In the genomic region with DNA sequence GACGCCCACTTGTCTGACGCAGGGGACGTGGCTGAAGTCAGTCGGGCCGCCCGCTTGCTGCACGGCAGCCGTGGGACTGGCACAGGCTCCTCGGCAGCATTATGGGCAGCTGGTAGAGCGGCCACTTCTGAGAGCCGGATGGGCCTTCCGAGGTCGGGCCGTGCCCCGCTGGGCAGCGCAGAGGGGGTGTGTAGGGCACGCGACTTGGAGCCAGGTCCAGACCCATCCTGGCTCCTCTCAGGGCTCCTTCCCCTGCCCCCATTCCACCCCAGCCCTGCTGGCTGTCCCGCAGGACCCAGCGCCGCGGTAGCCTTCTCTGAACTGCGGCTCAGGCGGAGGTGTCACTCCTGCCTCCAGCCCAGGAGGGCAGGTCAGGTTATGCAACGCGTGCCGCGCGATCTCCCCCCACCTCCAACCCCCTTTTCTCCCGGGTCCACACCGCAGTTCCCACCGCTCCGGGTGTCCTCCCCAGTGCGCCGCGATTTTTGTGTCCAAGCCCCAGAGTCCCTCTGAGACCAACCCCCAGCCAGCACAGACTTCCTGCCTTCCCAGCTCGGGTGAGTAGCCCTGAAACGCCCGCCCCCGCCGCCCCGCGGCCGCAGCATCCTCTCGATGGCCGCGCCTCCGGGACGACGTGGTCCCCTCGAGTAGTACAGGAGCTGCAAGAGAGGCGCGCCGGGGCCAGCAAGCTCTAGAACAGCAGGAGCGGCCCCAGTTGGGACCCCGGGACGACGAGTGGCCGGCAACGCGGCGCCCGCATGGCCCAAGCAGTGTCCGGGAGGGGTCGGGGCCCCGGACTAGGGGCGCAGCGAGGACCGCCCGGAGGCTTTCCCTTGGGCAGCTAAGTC, we compare ENCODE assay signal across 8 cellular contexts. TPM values are rescaled to one million over a fixed set of nuclear protein-coding genes. Genes with fewer than 3 reads are reported as not detected.
DNase-seq lines count a peak whose midpoint lies in the region; ATAC-seq and TF ChIP-seq lines count a peak whose summit lies in the region.

No MANE protein-coding gene starts in this region.

- no peak for TF ChIP-seq EP300 in Ishikawa (IDR thresholded peaks at IDR 0.05; ENCODE audit: borderline replicate concordance)

- ATAC-seq in GM21786 (IDR thresholded peaks at IDR 0.05; ENCODE audit: unreplicated experiment) (peak; percentile 74), memory B cell (ENCODE audit: low read depth) (peak; percentile 84), HG02763 (IDR thresholded peaks at IDR 0.05; ENCODE audit: unreplicated experiment) (no peak)

- intact Hi-C loops in activated CD4-positive, alpha-beta T cell treated with anti-CD3 and anti-CD28 coated beads, Interleukin-2, amount 10 ng/mL, durations not matched to agents 24 days and 14 days (cut with micrococcal nuclease): loop anchor here (1.0 kb wide), 1 partner anchor 41 kb away; no protein-coding TSS in a partner anchor

- H3K4me1 Mint-ChIP-seq in activated CD4-positive, alpha-beta T cell treated with anti-CD3 and anti-CD28 coated beads, Interleukin-2, amount 10 ng/mL, durations not matched to agents 24 days and 14 days: peaks cover 14% of the 10 kb centered on the region
- peaks cover 8% of the 10 kb centered on the region for H3K4me1 Mint-ChIP-seq in memory B cell

- H3K27me3 ChIP-seq in effector memory CD4-positive, alpha-beta T cell (replicated peaks; ENCODE audit: control insufficient read depth, insufficient read depth, low read length, poor library complexity, severe bottlenecking): peaks cover 20% of the 10 kb centered on the region

- no peaks in the 10 kb centered on the region for H3K36me3 ChIP-seq in effector memory CD4-positive, alpha-beta T cell (ENCODE audit: control insufficient read depth, insufficient read depth, low read length)

- peak; percentile 4; the same call in 1 of the 2 replicates for TF ChIP-seq RAD21 in Ishikawa (IDR thresholded peaks at IDR 0.05; ENCODE audit: low read depth)

- H3K9me3 ChIP-seq in effector memory CD4-positive, alpha-beta T cell (ENCODE audit: control insufficient read depth, low read length): no peaks in the 10 kb centered on the region

- peak overlapping the region; percentile 43 for H3K4me3 ChIP-seq in effector memory CD4-positive, alpha-beta T cell (ENCODE audit: insufficient read depth, low read depth, low read length, poor library complexity, severe bottlenecking)

- H3K9me3 Mint-ChIP-seq in activated CD4-positive, alpha-beta T cell treated with anti-CD3 and anti-CD28 coated beads, Interleukin-2, amount 10 ng/mL, durations not matched to agents 24 days and 14 days: no peaks in the 10 kb centered on the region
- H3K9me3 Mint-ChIP-seq in memory B cell: no peaks in the 10 kb centered on the region

- no peak overlapping the region for H3K27ac Mint-ChIP-seq in activated CD4-positive, alpha-beta T cell treated with anti-CD3 and anti-CD28 coated beads, Interleukin-2, amount 10 ng/mL, durations not matched to agents 24 days and 14 days
- H3K27ac Mint-ChIP-seq in memory B cell: no peak overlapping the region

- H3K4me3 Mint-ChIP-seq in activated CD4-positive, alpha-beta T cell treated with anti-CD3 and anti-CD28 coated beads, Interleukin-2, amount 10 ng/mL, durations not matched to agents 24 days and 14 days: peak overlapping the region; percentile 79
- peak overlapping the region; percentile 73 for H3K4me3 Mint-ChIP-seq in memory B cell

- peak; percentile 53 for DNase-seq in GM04504 (ENCODE audit: low read depth)
- DNase-seq in activated CD4-positive, alpha-beta T cell treated with anti-CD3 and anti-CD28 coated beads, Interleukin-2, amount 10 ng/mL, durations not matched to agents 24 days and 14 days: peak; percentile 83
- DNase-seq in effector memory CD4-positive, alpha-beta T cell: no peak
- peak; percentile 7 to 37 for DNase-seq in memory B cell (ENCODE audit: low spot score in 2 of 2)
- DNase-seq in stimulated activated CD8-positive, alpha-beta memory T cell treated with anti-CD3 and anti-CD28 coated beads, Interleukin-7, amount 100 ng/mL, for 24 hours (ENCODE audit: low read depth): peak; percentile 27

- H3K36me3 Mint-ChIP-seq in activated CD4-positive, alpha-beta T cell treated with anti-CD3 and anti-CD28 coated beads, Interleukin-2, amount 10 ng/mL, durations not matched to agents 24 days and 14 days (ENCODE audit: low read depth): no peaks in the 10 kb centered on the region
- H3K36me3 Mint-ChIP-seq in memory B cell: no peaks in the 10 kb centered on the region

- peaks cover 13% of the 10 kb centered on the region for H3K4me1 ChIP-seq in effector memory CD4-positive, alpha-beta T cell (ENCODE audit: control insufficient read depth, insufficient read depth, low read length, poor library complexity, severe bottlenecking)

- no peak overlapping the region for H3K27ac ChIP-seq in effector memory CD4-positive, alpha-beta T cell (ENCODE audit: insufficient read depth, low read length, poor library complexity, severe bottlenecking)

- peaks cover 47% of the 10 kb centered on the region for H3K27me3 Mint-ChIP-seq in activated CD4-positive, alpha-beta T cell treated with anti-CD3 and anti-CD28 coated beads, Interleukin-2, amount 10 ng/mL, durations not matched to agents 24 days and 14 days
- H3K27me3 Mint-ChIP-seq in memory B cell: peaks cover 21% of the 10 kb centered on the region

TF ChIP-seq in Ishikawa, 13 proteins besides CTCF, POLR2A, EP300 and RAD21:
- TF ChIP-seq CREB1 (IDR thresholded peaks at IDR 0.05; ENCODE audit: low read depth) (no peak), EGR1 (IDR thresholded peaks at IDR 0.05) (peak; percentile 86), CEBPB (IDR thresholded peaks at IDR 0.05) (0 out of 2 replicates have a peak, but pooled peaks have one; percentile 67), TEAD4 (IDR thresholded peaks at IDR 0.05) (peak; percentile 36; the same call in 1 of the 2 replicates), ZBTB7A (IDR thresholded peaks at IDR 0.05; ENCODE audit: low read depth) (peak; percentile 75; the same call in 1 of the 2 replicates), TAF1 (IDR thresholded peaks at IDR 0.05; ENCODE audit: low read depth) (no peak; the same call in 1 of the 2 replicates), TCF12 (IDR thresholded peaks at IDR 0.05; ENCODE audit: low read depth) (no peak; the same call in 1 of the 2 replicates)
- TF ChIP-seq, protein P1, sequence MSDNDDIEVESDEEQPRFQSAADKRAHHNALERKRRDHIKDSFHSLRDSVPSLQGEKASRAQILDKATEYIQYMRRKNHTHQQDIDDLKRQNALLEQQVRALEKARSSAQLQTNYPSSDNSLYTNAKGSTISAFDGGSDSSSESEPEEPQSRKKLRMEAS (IDR thresholded peaks at IDR 0.05): peak; percentile 64
- TF ChIP-seq, protein P2, sequence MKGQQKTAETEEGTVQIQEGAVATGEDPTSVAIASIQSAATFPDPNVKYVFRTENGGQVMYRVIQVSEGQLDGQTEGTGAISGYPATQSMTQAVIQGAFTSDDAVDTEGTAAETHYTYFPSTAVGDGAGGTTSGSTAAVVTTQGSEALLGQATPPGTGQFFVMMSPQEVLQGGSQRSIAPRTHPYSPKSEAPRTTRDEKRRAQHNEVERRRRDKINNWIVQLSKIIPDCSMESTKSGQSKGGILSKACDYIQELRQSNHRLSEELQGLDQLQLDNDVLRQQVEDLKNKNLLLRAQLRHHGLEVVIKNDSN (IDR thresholded peaks at IDR 0.05): peak; percentile 38

RNA-seq across cellular contexts. Expression of a gene that starts 41.1 kb away (rescaled TPM):
- total RNA-seq in activated CD4-positive, alpha-beta T cell treated with anti-CD3 and anti-CD28 coated beads, Interleukin-2, amount 10 ng/mL, durations not matched to agents 24 days and 14 days: 8.6 and 12.2 TPM in 2 replicates

Comparison
In these comparisons a context has a peak if more than half of its experiments do, and no peak if none do; other contexts are left out.
1. DNase-seq: peak in GM04504 (single experiment), activated CD4-positive, alpha-beta T cell treated with anti-CD3 and anti-CD28 coated beads, Interleukin-2, amount 10 ng/mL, durations not matched to agents 24 days and 14 days (single experiment), memory B cell (2 of 2) and stimulated activated CD8-positive, alpha-beta memory T cell treated with anti-CD3 and anti-CD28 coated beads, Interleukin-7, amount 100 ng/mL, for 24 hours (single experiment); none in effector memory CD4-positive, alpha-beta T cell (0 of 3).